Comparison of ENCODE assay signal across 20 cellular contexts in genomic region chr14:64931123-64931522, GRCh38. TPM values are rescaled to one million over a fixed set of nuclear protein-coding genes. Genes with fewer than 3 reads are reported as not detected.
DNase-seq lines count a peak whose midpoint lies in the region; ATAC-seq and TF ChIP-seq lines count a peak whose summit lies in the region.
"Had no signal": no experiment of that assay in that cellular context is flagged by ENCODE, and none has a peak within 500 bp of the region (broad histone marks: within the 10 kb centered on the region; RNA-seq: fewer than 3 reads in every experiment).

No MANE protein-coding gene starts in this region.

- TF ChIP-seq CTCF in heart left ventricle (IDR thresholded peaks at IDR 0.05) (no peak), transverse colon (IDR thresholded peaks at IDR 0.05) (no peak), omental fat pad (IDR thresholded peaks at IDR 0.05) (no peak)

- peak overlapping the region; percentile 8 for H3K27ac Mint-ChIP-seq in T-helper 2 cell treated with Interferon-gamma antibody and Interleukin-4, amounts not matched to agents 5 μg/mL and 100 μg/mL, for 36 hours

- TF ChIP-seq EP300 in transverse colon (IDR thresholded peaks at IDR 0.05; ENCODE audit: low read depth): no peak

- H3K4me1 Mint-ChIP-seq in T-helper 2 cell treated with Interferon-gamma antibody and Interleukin-4, amounts not matched to agents 5 μg/mL and 100 μg/mL, for 36 hours (ENCODE audit: low read depth): peaks cover 25% of the 10 kb centered on the region

- 79 to 94% (median 89%) methylated on average over 2 of the region's 2 CpGs for WGBS in heart left ventricle, 4 donors
- 88 to 98% methylated on average over 2 of the region's 2 CpGs for WGBS in transverse colon (ENCODE audit: low coverage in 1 of 2), 2 donors

- H3K9me3 Mint-ChIP-seq in T-helper 2 cell treated with Interferon-gamma antibody and Interleukin-4, amounts not matched to agents 5 μg/mL and 100 μg/mL, for 36 hours: no peaks in the 10 kb centered on the region

- H3K4me3 ChIP-seq in heart left ventricle: no peak overlapping the region
- no peak overlapping the region for H3K4me3 ChIP-seq in transverse colon
- H3K4me3 ChIP-seq: BLaER1 treated with 17β-estradiol and CSF1 and Interleukin-3, amounts not matched to agents 10 nM and 100 nM; MG63 had no signal

- peaks cover 58% of the 10 kb centered on the region for H3K36me3 Mint-ChIP-seq in T-helper 2 cell treated with Interferon-gamma antibody and Interleukin-4, amounts not matched to agents 5 μg/mL and 100 μg/mL, for 36 hours (ENCODE audit: low read depth)

- no peak for TF ChIP-seq POLR2A in heart left ventricle (IDR thresholded peaks at IDR 0.05)
- no peak for TF ChIP-seq POLR2A in transverse colon (IDR thresholded peaks at IDR 0.05)

- ATAC-seq in heart left ventricle: no peak
- peak; percentile 20 for ATAC-seq in left colon
- ATAC-seq in omental fat pad (ENCODE audit: low FRiP score): no peak
- ATAC-seq: PC-3 had no signal

- H3K36me3 ChIP-seq in heart left ventricle (peaks cover 0 to 89% (median 77%) of the 10 kb centered on the region in 9 donors), transverse colon (peaks cover 0 to 28% (median 2%) of the 10 kb centered on the region in 4 donors)

- H3K27me3 Mint-ChIP-seq in T-helper 2 cell treated with Interferon-gamma antibody and Interleukin-4, amounts not matched to agents 5 μg/mL and 100 μg/mL, for 36 hours (ENCODE audit: low read depth): no peaks in the 10 kb centered on the region

- H3K4me1 ChIP-seq in heart left ventricle (peaks cover 0 to 56% (median 21%) of the 10 kb centered on the region in 12 donors), transverse colon (peaks cover 16 to 55% (median 23%) of the 10 kb centered on the region in 4 donors)

- peak overlapping the region in 10 of 12 donors; percentile 41 to 86 (median 64) for H3K27ac ChIP-seq in heart left ventricle
- H3K27ac ChIP-seq in transverse colon: peak overlapping the region; percentile 18 to 57 (median 53)
- H3K27ac ChIP-seq: 22Rv1; BLaER1 treated with 17β-estradiol and CSF1 and Interleukin-3, amounts not matched to agents 10 nM and 100 nM; KMS-11 had no signal

- H3K27me3 ChIP-seq in heart left ventricle (no peaks in the 10 kb centered on the region), transverse colon (no peaks in the 10 kb centered on the region)
- H3K27me3 ChIP-seq: BLaER1 treated with 17β-estradiol and CSF1 and Interleukin-3, amounts not matched to agents 10 nM and 100 nM; MG63 had no signal

- DNase-seq in T-helper 2 cell treated with Interferon-gamma antibody and Interleukin-4, amounts not matched to agents 5 μg/mL and 100 μg/mL, for 36 hours (ENCODE audit: low spot score): no peak
- DNase-seq in T-helper 2 cell (no peak), heart left ventricle (no peak), cardiac septum (ENCODE audit: low spot score) (no peak), left colon (no peak), transverse colon (no peak), omental fat pad (ENCODE audit: low spot score) (no peak), NCI-H1105 (lab: John Stamatoyannopoulos, UW) (no peak)
- DNase-seq: COR-L47, DMS153, EL, MG63, NCI-H1092 treated with DMSO at 0.1 percent for 48 hours, NCI-H187, NCI-H446, NCI-H748 treated with DMSO at 0.1 percent for 48 hours, PC-3 had no signal

- intact Hi-C loops in heart left ventricle (cut with DNase I): no loop called here
- intact Hi-C loops in cardiac septum (cut with DNase I): no loop called here
- intact Hi-C loops in left colon (cut with DNase I, micrococcal nuclease): no loop called here
- intact Hi-C loops in transverse colon (cut with DNase I; ENCODE audit: low total_unique reads): no loop called here

- in situ Hi-C loops in transverse colon (cut with MboI; ENCODE audit: low pct_ligation_motif_present in 1 of 4, low pct_unique_long_range_greater_than_20kb in 1 of 4, low sequenced_read_pairs in 3 of 4): no loop called here

- H3K4me3 Mint-ChIP-seq in T-helper 2 cell treated with Interferon-gamma antibody and Interleukin-4, amounts not matched to agents 5 μg/mL and 100 μg/mL, for 36 hours: no peak overlapping the region

- H3K9me3 ChIP-seq in heart left ventricle (no peaks in the 10 kb centered on the region), transverse colon (no peaks in the 10 kb centered on the region)
- H3K9me3 ChIP-seq: BLaER1 treated with 17β-estradiol and CSF1 and Interleukin-3, amounts not matched to agents 10 nM and 100 nM; MG63 had no signal

RNA-seq across cellular contexts. Expression of gene GPX2, which starts 11.4 kb away (rescaled TPM):
- not detected for total RNA-seq in heart left ventricle
- under 1 TPM in 1 of 2 donors, not detected in 1; 0.26 TPM for polyA plus RNA-seq in heart left ventricle
- not detected for total RNA-seq in cardiac septum
- total RNA-seq in left colon: 100 to 1,000 TPM; 172 to 672 TPM
- total RNA-seq in transverse colon: 100 to 1,000 TPM in 3 of 4 donors, 1 to 10 TPM in 1; 7.9 to 292 (median 204) TPM
- not detected for total RNA-seq in omental fat pad

RNA-seq across cellular contexts. Expression of gene CHURC1, which starts 16.9 kb away (rescaled TPM):
- 100 to 1,000 TPM in 1 of 9 donors, 10 to 100 TPM in 8; 57.2 to 106 (median 77.3) TPM for total RNA-seq in heart left ventricle
- 10 to 100 TPM; 51.0 to 53.5 TPM for polyA plus RNA-seq in heart left ventricle
- 82.6 TPM for total RNA-seq in cardiac septum
- total RNA-seq in left colon: 10 to 100 TPM; 48.6 to 50.8 TPM
- 100 to 1,000 TPM in 2 of 4 donors, 10 to 100 TPM in 2; 26.5 to 104 (median 78.6) TPM for total RNA-seq in transverse colon
- total RNA-seq in omental fat pad: 100 to 1,000 TPM in 1 of 4 donors, 10 to 100 TPM in 3; 53.6 to 113 (median 81.9) TPM

RNA-seq across cellular contexts. Expression of gene RAB15, which starts 41.0 kb away (rescaled TPM):
- total RNA-seq in heart left ventricle (10 to 100 TPM; 15.2 to 70.4 (median 22.5) TPM), cardiac septum (60.8 TPM), left colon (10 to 100 TPM; 25.9 to 40.3 TPM), transverse colon (10 to 100 TPM; 11.6 to 50.9 (median 19.4) TPM), omental fat pad (1 to 10 TPM; 1.6 to 3.8 (median 2.4) TPM)
- polyA plus RNA-seq in heart left ventricle: 10 to 100 TPM; 12.0 to 53.6 TPM

RNA-seq across cellular contexts. Expression of gene SPTB, which starts 51.4 kb away (rescaled TPM):
- total RNA-seq in heart left ventricle (100 to 1,000 TPM in 4 of 9 donors, 10 to 100 TPM in 5; 71.6 to 195 (median 93.4) TPM), cardiac septum (113 TPM), left colon (under 1 TPM; 0.34 to 0.42 TPM), transverse colon (under 1 TPM; 0.20 to 0.96 (median 0.58) TPM), omental fat pad (1 to 10 TPM; 1.1 to 3.5 (median 1.4) TPM)
- 10 to 100 TPM; 60.3 to 75.2 TPM for polyA plus RNA-seq in heart left ventricle

RNA-seq across cellular contexts. Expression of gene FNTB, which starts 55.6 kb away (rescaled TPM):
- total RNA-seq in heart left ventricle: 10 to 100 TPM; 13.0 to 20.8 (median 16.7) TPM
- 10 to 100 TPM; 10.5 to 22.5 TPM for polyA plus RNA-seq in heart left ventricle
- 18.7 TPM for total RNA-seq in cardiac septum
- total RNA-seq in left colon: 10 to 100 TPM; 11.0 to 14.2 TPM
- 10 to 100 TPM in 3 of 4 donors, 1 to 10 TPM in 1; 6.5 to 77.2 (median 12.7) TPM for total RNA-seq in transverse colon
- total RNA-seq in omental fat pad: 10 to 100 TPM in 3 of 4 donors, 1 to 10 TPM in 1; 8.4 to 16.7 (median 13.7) TPM
